ENCODE assay signal across 1 cellular context in genomic region chr12:75208851-75209781, GRCh38.
TF ChIP-seq lines count a peak whose summit lies in the region.

No MANE protein-coding gene starts in this region.

TF ChIP-seq in Ishikawa, 13 proteins besides CTCF, POLR2A, EP300 and RAD21 (continued from another document):
- TF ChIP-seq REST (IDR thresholded peaks at IDR 0.05; ENCODE audit: low read depth), result peak; percentile 88
- TF ChIP-seq CREB1 (IDR thresholded peaks at IDR 0.05; ENCODE audit: low read depth), result no peak
- TF ChIP-seq, protein P1, sequence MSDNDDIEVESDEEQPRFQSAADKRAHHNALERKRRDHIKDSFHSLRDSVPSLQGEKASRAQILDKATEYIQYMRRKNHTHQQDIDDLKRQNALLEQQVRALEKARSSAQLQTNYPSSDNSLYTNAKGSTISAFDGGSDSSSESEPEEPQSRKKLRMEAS (IDR thresholded peaks at IDR 0.05), result 0 out of 2 replicates have a peak, but pooled peaks have one; percentile 9
- TF ChIP-seq CEBPB (IDR thresholded peaks at IDR 0.05), result no peak
